10 cellular contexts compared by ENCODE assay signal in the genomic region with DNA sequence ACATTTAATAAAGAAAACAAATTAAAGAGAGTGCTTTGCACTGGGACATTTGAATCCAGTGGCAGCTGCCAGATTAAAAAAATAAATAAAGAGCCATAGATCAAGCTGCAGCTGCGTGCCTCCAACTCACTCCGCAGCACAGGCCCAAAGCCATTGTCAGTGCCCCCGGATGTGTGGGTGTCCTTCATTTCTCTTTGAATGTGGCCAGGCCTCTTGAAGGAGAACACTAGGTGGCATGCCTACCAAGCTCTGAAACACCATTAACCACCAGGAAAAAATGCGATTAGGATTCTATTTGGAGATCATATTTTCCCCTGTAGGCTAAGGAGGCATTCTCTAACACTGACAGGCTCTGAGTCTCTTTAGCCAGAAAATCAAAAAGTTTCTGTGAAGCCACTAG.
DNase-seq lines count a peak whose midpoint lies in the region; ATAC-seq and TF ChIP-seq lines count a peak whose summit lies in the region.
"Had no signal": no experiment of that assay in that cellular context is flagged by ENCODE, and none has a peak within 500 bp of the region (broad histone marks: within the 10 kb centered on the region; RNA-seq: fewer than 3 reads in every experiment).

No MANE protein-coding gene starts in this region.

- DNase-seq in MG63, result peak; percentile 4
- peak; percentile 1 for DNase-seq in SW480 (ENCODE audit: low spot score)
- DNase-seq in left cardiac atrium, result no peak
- no peak for DNase-seq in sciatic nerve (ENCODE audit: low spot score)
- no peak for DNase-seq in immature natural killer cell
- DNase-seq in ovary, result no peak
- DNase-seq in RPMI8226, result no peak

- no peaks in the 10 kb centered on the region for H3K4me1 Mint-ChIP-seq in immature natural killer cell

- no peak overlapping the region for H3K27ac ChIP-seq in ovary
- H3K27ac ChIP-seq: epithelial cell of prostate had no signal

- H3K4me3 ChIP-seq in MG63, result no peak overlapping the region
- H3K4me3 ChIP-seq in ovary, result no peak overlapping the region

- H3K4me1 ChIP-seq in ovary (ENCODE audit: insufficient read depth), result no peaks in the 10 kb centered on the region

- no peak overlapping the region for H3K4me3 Mint-ChIP-seq in immature natural killer cell
- H3K4me3 Mint-ChIP-seq: stimulated activated naive CD8-positive, alpha-beta T cell treated with anti-CD3 and anti-CD28 coated beads, Interleukin-15, Interleukin-2, amounts not matched to agents 100 ng/mL and 50 ng/mL, for 24 hours had no signal

- H3K27ac Mint-ChIP-seq in immature natural killer cell, result no peak overlapping the region
- H3K27ac Mint-ChIP-seq: stimulated activated naive CD8-positive, alpha-beta T cell treated with anti-CD3 and anti-CD28 coated beads, Interleukin-15, Interleukin-2, amounts not matched to agents 100 ng/mL and 50 ng/mL, for 24 hours had no signal

- TF ChIP-seq POLR2A in ovary (IDR thresholded peaks at IDR 0.05), result no peak

- H3K27me3 Mint-ChIP-seq in immature natural killer cell (ENCODE audit: low read depth in 3 of 3), result peaks cover 0 to 2% (median 0%) of the 10 kb centered on the region in 3 donors
- H3K27me3 Mint-ChIP-seq: stimulated activated naive CD8-positive, alpha-beta T cell treated with anti-CD3 and anti-CD28 coated beads, Interleukin-15, Interleukin-2, amounts not matched to agents 100 ng/mL and 50 ng/mL, for 24 hours had no signal

- intact Hi-C loops in left cardiac atrium (cut with DNase I), result no loop called here
- intact Hi-C loops in sciatic nerve (cut with DNase I), result no loop called here
- intact Hi-C loops in ovary (cut with DNase I), result no loop called here

- TF ChIP-seq CTCF in ovary (IDR thresholded peaks at IDR 0.05), result peak in 1 of 3 donors; percentile 9

- TF ChIP-seq EP300 in ovary (IDR thresholded peaks at IDR 0.05), result no peak

- H3K36me3 ChIP-seq in MG63 (no peaks in the 10 kb centered on the region), ovary (no peaks in the 10 kb centered on the region)

- no peaks in the 10 kb centered on the region for H3K9me3 ChIP-seq in MG63
- no peaks in the 10 kb centered on the region for H3K9me3 ChIP-seq in ovary

- WGBS in ovary, 3 donors, result 12 to 27% (median 12%) methylated on average over 4 of the region's 4 CpGs

- H3K9me3 Mint-ChIP-seq in immature natural killer cell, result peaks cover 0 to 8% (median 0%) of the 10 kb centered on the region in 6 donors

- H3K27me3 ChIP-seq in MG63 (no peaks in the 10 kb centered on the region), ovary (no peaks in the 10 kb centered on the region)

- ATAC-seq in left cardiac atrium (peak; percentile 83 to 88), sciatic nerve (peak; percentile 59), HG03175 (IDR thresholded peaks at IDR 0.05; ENCODE audit: unreplicated experiment) (no peak)

- H3K36me3 Mint-ChIP-seq in immature natural killer cell, result no peaks in the 10 kb centered on the region

Comparison
In these comparisons a context has a peak if more than half of its experiments do, and no peak if none do; other contexts are left out.
1. DNase-seq: peak in MG63 (single experiment) and SW480 (single experiment); none in left cardiac atrium (single experiment), sciatic nerve (single experiment), immature natural killer cell (0 of 3), ovary (0 of 5) and RPMI8226 (single experiment).